In the genomic region with DNA sequence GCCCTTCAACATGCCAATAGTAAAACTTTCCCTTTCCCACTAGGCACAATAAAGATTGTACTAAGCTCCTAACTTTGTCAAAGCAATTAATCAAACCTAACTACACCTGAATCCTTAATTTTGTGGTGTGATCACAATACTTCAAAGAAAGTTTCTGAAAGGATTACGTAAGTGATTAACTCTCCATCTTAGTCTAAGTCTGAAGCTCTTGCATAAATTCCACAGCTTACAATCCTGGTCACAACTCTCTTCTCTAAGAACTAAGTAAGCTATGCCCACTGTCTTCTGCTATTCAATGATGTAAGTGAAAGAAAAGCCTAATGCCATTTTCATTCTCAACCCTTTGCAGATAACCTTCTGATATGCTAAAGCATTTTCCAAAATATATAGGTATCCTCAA, we compare ENCODE assay signal across 20 cellular contexts. TPM values are rescaled to one million over a fixed set of nuclear protein-coding genes. Genes with fewer than 3 reads are reported as not detected.
A peak's percentile ranks its signal among the peaks of the same experiment; 100 is the strongest.
DNase-seq lines count a peak whose midpoint lies in the region; ATAC-seq, FAIRE-seq and TF ChIP-seq lines count a peak whose summit lies in the region.
"Had no signal": no experiment of that assay in that cellular context is flagged by ENCODE, and none has a peak within 500 bp of the region (broad histone marks: within the 10 kb centered on the region; RNA-seq: fewer than 3 reads in every experiment).

No MANE protein-coding gene starts in this region.

- no peaks in the 10 kb centered on the region for H3K9me3 Mint-ChIP-seq in GM23338
- H3K9me3 Mint-ChIP-seq in memory B cell = no peaks in the 10 kb centered on the region
- no peaks in the 10 kb centered on the region for H3K9me3 Mint-ChIP-seq in activated T-helper 2 cell treated with anti-CD3 and anti-CD28 coated beads, Interferon-gamma antibody, Interleukin-2, Interleukin-4, amounts not matched to agents 10 μg/mL and 5 μg/mL and 100 μg/mL, durations not matched to agents 14 hours and 24 hours and 36 hours
- H3K9me3 Mint-ChIP-seq: CD4-positive, CD25-positive, alpha-beta regulatory T cell had no signal

- peaks cover 35% of the 10 kb centered on the region for H4K20me1 ChIP-seq in GM23338 (replicated peaks; ENCODE audit: insufficient read depth)

- H3K9me3 ChIP-seq in A549 (no peaks in the 10 kb centered on the region), mesenchymal stem cell (ENCODE audit: control insufficient read depth, low read length) (no peaks in the 10 kb centered on the region)
- H3K9me3 ChIP-seq: MG63 had no signal

- H3K4me3 ChIP-seq in A549 = no peak overlapping the region
- H3K4me3 ChIP-seq in GM23338 = no peak overlapping the region
- no peak overlapping the region for H3K4me3 ChIP-seq in mesenchymal stem cell (ENCODE audit: insufficient read depth in 1 of 2, low read depth in 1 of 2, low read length in 2 of 2)
- H3K4me3 ChIP-seq: MG63 had no signal

- H3K27ac ChIP-seq in A549 (no peak overlapping the region; a peak in 1 of 6 replicates), GM23338 (ENCODE audit: low read depth) (no peak overlapping the region), mesenchymal stem cell (ENCODE audit: low read length, poor library complexity, severe bottlenecking) (no peak overlapping the region)

- DNase-seq in A549 (ENCODE audit: low read depth in 1 of 2, low spot score in 1 of 2) = no peak
- DNase-seq in GM23338 (ENCODE audit: low spot score) = peak; percentile 42
- peak; percentile 26 for DNase-seq in amniotic epithelial cell (ENCODE audit: low read depth)
- DNase-seq in memory B cell (ENCODE audit: low spot score in 2 of 2) = no peak
- DNase-seq in mesenchymal stem cell = no peak
- DNase-seq in stimulated activated CD4-positive, alpha-beta T cell treated with anti-CD3 and anti-CD28 coated beads, Interleukin-4, amount 100 ng/mL, for 24 hours = no peak
- no peak for DNase-seq in activated T-helper 2 cell treated with anti-CD3 and anti-CD28 coated beads, Interferon-gamma antibody, Interleukin-2, Interleukin-4, amounts not matched to agents 10 μg/mL and 5 μg/mL and 100 μg/mL, durations not matched to agents 14 hours and 24 hours and 36 hours (ENCODE audit: low spot score)
- no peak for DNase-seq in NCI-H510A (lab: John Stamatoyannopoulos, UW)
- DNase-seq: CD4-positive, CD25-positive, alpha-beta regulatory T cell; DMS153; HCEC 1CT; MG63; NCI-H1092 treated with DMSO at 0.1 percent for 48 hours; NCI-H146; NCI-H2029; NCI-H345; NCI-H524 treated with DMSO at 0.1 percent for 48 hours; NCI-H82 had no signal

- FAIRE-seq in A549 (lab: Jason Lieb, UNC) = no peak
- FAIRE-seq: GM12891, RCC 7860 had no signal

- H2AK5ac ChIP-seq in mesenchymal stem cell (ENCODE audit: low read length, severe bottlenecking) = no peak overlapping the region

- H3K79me2 ChIP-seq in GM23338 (replicated peaks; ENCODE audit: insufficient read depth) = peaks cover 97% of the 10 kb centered on the region

- TF ChIP-seq CTCF in A549 (IDR thresholded peaks at IDR 0.05) = no peak
- TF ChIP-seq CTCF in GM23338 (conservative IDR thresholded peaks at IDR 0.05; ENCODE audit: low read depth in 2 of 2) = no peak

- H3K27me3 Mint-ChIP-seq in GM23338 (ENCODE audit: insufficient read depth, low read depth, poor library complexity) = peaks cover 2% of the 10 kb centered on the region
- H3K27me3 Mint-ChIP-seq in memory B cell = no peaks in the 10 kb centered on the region
- H3K27me3 Mint-ChIP-seq in activated T-helper 2 cell treated with anti-CD3 and anti-CD28 coated beads, Interferon-gamma antibody, Interleukin-2, Interleukin-4, amounts not matched to agents 10 μg/mL and 5 μg/mL and 100 μg/mL, durations not matched to agents 14 hours and 24 hours and 36 hours (ENCODE audit: low read depth) = no peaks in the 10 kb centered on the region
- H3K27me3 Mint-ChIP-seq: CD4-positive, CD25-positive, alpha-beta regulatory T cell had no signal

- H3K4me1 Mint-ChIP-seq in GM23338 = peaks cover 39% of the 10 kb centered on the region
- H3K4me1 Mint-ChIP-seq in memory B cell = peaks cover 27% of the 10 kb centered on the region
- peaks cover 43% of the 10 kb centered on the region for H3K4me1 Mint-ChIP-seq in activated T-helper 2 cell treated with anti-CD3 and anti-CD28 coated beads, Interferon-gamma antibody, Interleukin-2, Interleukin-4, amounts not matched to agents 10 μg/mL and 5 μg/mL and 100 μg/mL, durations not matched to agents 14 hours and 24 hours and 36 hours (ENCODE audit: low read depth)

- H3K27me3 ChIP-seq in GM23338 (ENCODE audit: insufficient read depth) (no peaks in the 10 kb centered on the region), mesenchymal stem cell (ENCODE audit: control insufficient read depth in 1 of 2, insufficient read depth in 1 of 2, low read length in 2 of 2) (no peaks in the 10 kb centered on the region)
- H3K27me3 ChIP-seq: MG63 had no signal

- no peak overlapping the region for H2BK15ac ChIP-seq in mesenchymal stem cell (ENCODE audit: low read depth, poor library complexity, severe bottlenecking)

- H3K9me2 ChIP-seq in GM23338 (ENCODE audit: insufficient read depth) = no peaks in the 10 kb centered on the region

- H3K23ac ChIP-seq in mesenchymal stem cell (ENCODE audit: low read length in 2 of 2) = no peak overlapping the region

- TF ChIP-seq RAD21 in A549 (conservative IDR thresholded peaks at IDR 0.05 in 1 of 2, IDR thresholded peaks at IDR 0.05 in 1 of 2) = no peak

- no peak overlapping the region for H3K27ac Mint-ChIP-seq in GM23338
- H3K27ac Mint-ChIP-seq in memory B cell = peak overlapping the region; percentile 32
- no peak overlapping the region for H3K27ac Mint-ChIP-seq in activated T-helper 2 cell treated with anti-CD3 and anti-CD28 coated beads, Interferon-gamma antibody, Interleukin-2, Interleukin-4, amounts not matched to agents 10 μg/mL and 5 μg/mL and 100 μg/mL, durations not matched to agents 14 hours and 24 hours and 36 hours
- H3K27ac Mint-ChIP-seq: CD4-positive, CD25-positive, alpha-beta regulatory T cell had no signal

- H3F3A ChIP-seq in GM23338 (replicated peaks; ENCODE audit: low read depth) = peaks cover 7% of the 10 kb centered on the region; the same call in 1 of the 2 replicates

- no peak overlapping the region for H3K14ac ChIP-seq in mesenchymal stem cell (ENCODE audit: low read length in 2 of 2)

- ATAC-seq in A549 (no peak), GM23338 (no peak), memory B cell (ENCODE audit: low read depth) (no peak)

- TF ChIP-seq EP300 in A549 (IDR thresholded peaks at IDR 0.05) = no peak

- intact Hi-C loops in activated T-helper 2 cell treated with anti-CD3 and anti-CD28 coated beads, Interferon-gamma antibody, Interleukin-2, Interleukin-4, amounts not matched to agents 10 μg/mL and 5 μg/mL and 100 μg/mL, durations not matched to agents 14 hours and 24 hours and 36 hours (cut with micrococcal nuclease) = loop anchor here (5.0 kb wide), 1 partner anchor 188 kb away; no protein-coding TSS in a partner anchor

- CTCF ChIA-PET in A549 (lab: Yijun Ruan, JAX) = interaction anchor here (1.4 to 1.5 kb wide), 2 partner anchors 15 to 156 kb away, joined by 4 to 6 read pairs; no protein-coding TSS in a partner anchor

- no peak for TF ChIP-seq POLR2A in A549 (IDR thresholded peaks at IDR 0.05; ENCODE audit: low read length)

- no peak overlapping the region for H2BK12ac ChIP-seq in mesenchymal stem cell (ENCODE audit: low read length in 2 of 2)

- peaks cover 2% of the 10 kb centered on the region for H3K79me1 ChIP-seq in mesenchymal stem cell (replicated peaks; ENCODE audit: low read length, poor library complexity, severe bottlenecking)

- H2BK120ac ChIP-seq in mesenchymal stem cell (ENCODE audit: low read depth, low read length) = no peak overlapping the region

- H3K4me2 ChIP-seq in A549 = peak overlapping the region; percentile 0; the same call in 1 of the 3 replicates
- peak overlapping the region; percentile 49; the same call in 1 of the 2 replicates for H3K4me2 ChIP-seq in GM23338
- no peak overlapping the region for H3K4me2 ChIP-seq in mesenchymal stem cell (ENCODE audit: low read length, poor library complexity, severe bottlenecking)

- H2AFZ ChIP-seq in GM23338 (no peak overlapping the region), mesenchymal stem cell (ENCODE audit: low read depth, low read length) (no peak overlapping the region)

- H4K8ac ChIP-seq in mesenchymal stem cell (ENCODE audit: low read length) = no peak overlapping the region

- 92% methylated on average over 1 of the region's 1 CpG for WGBS in A549 (ENCODE audit: missing lambda C conversion rate)
- no CpG with 5 or more reads among the region's 1 CpG for WGBS in mesenchymal stem cell

- H4K91ac ChIP-seq in mesenchymal stem cell (ENCODE audit: low read length) = no peak overlapping the region

- H2BK5ac ChIP-seq in mesenchymal stem cell (ENCODE audit: low read depth, low read length, poor library complexity, severe bottlenecking) = no peak overlapping the region

- H3K4me1 ChIP-seq in A549 (peaks cover 79% of the 10 kb centered on the region), GM23338 (ENCODE audit: insufficient read depth) (peaks cover 40% of the 10 kb centered on the region), mesenchymal stem cell (ENCODE audit: control insufficient read depth, insufficient read depth, low read depth, low read length) (peaks cover 9% of the 10 kb centered on the region)

- H3K36me3 ChIP-seq in GM23338 (ENCODE audit: insufficient read depth) = no peaks in the 10 kb centered on the region
- no peaks in the 10 kb centered on the region for H3K36me3 ChIP-seq in mesenchymal stem cell (ENCODE audit: control insufficient read depth in 1 of 2, insufficient read depth in 2 of 2, low read depth in 1 of 2, low read length in 2 of 2)
- H3K36me3 ChIP-seq: MG63 had no signal

- H3K36me3 Mint-ChIP-seq in GM23338 (ENCODE audit: low read depth) (no peaks in the 10 kb centered on the region), memory B cell (no peaks in the 10 kb centered on the region)
- H3K36me3 Mint-ChIP-seq in activated T-helper 2 cell treated with anti-CD3 and anti-CD28 coated beads, Interferon-gamma antibody, Interleukin-2, Interleukin-4, amounts not matched to agents 10 μg/mL and 5 μg/mL and 100 μg/mL, durations not matched to agents 14 hours and 24 hours and 36 hours (ENCODE audit: low read depth) = no peaks in the 10 kb centered on the region
- H3K36me3 Mint-ChIP-seq: CD4-positive, CD25-positive, alpha-beta regulatory T cell had no signal

- H3K4me3 Mint-ChIP-seq in GM23338 (no peak overlapping the region), memory B cell (no peak overlapping the region)
- no peak overlapping the region for H3K4me3 Mint-ChIP-seq in activated T-helper 2 cell treated with anti-CD3 and anti-CD28 coated beads, Interferon-gamma antibody, Interleukin-2, Interleukin-4, amounts not matched to agents 10 μg/mL and 5 μg/mL and 100 μg/mL, durations not matched to agents 14 hours and 24 hours and 36 hours (ENCODE audit: low read depth)

- H3K9ac ChIP-seq in mesenchymal stem cell (ENCODE audit: low read length) = no peak overlapping the region

- H3K4ac ChIP-seq in mesenchymal stem cell (ENCODE audit: low read depth in 1 of 2, low read length in 2 of 2) = no peak overlapping the region

- POLR2A ChIA-PET in A549 (lab: Yijun Ruan, JAX) = interaction anchor here (1.9 kb wide), 1 partner anchor 15 kb away, joined by 7 read pairs; a partner anchor contains a TSS

- H3K18ac ChIP-seq in mesenchymal stem cell (ENCODE audit: low read depth in 1 of 2, low read length in 2 of 2) = no peak overlapping the region

RNA-seq across cellular contexts. Expression of a gene that starts 15.4 kb away (rescaled TPM):
- 28.5 and 30.0 TPM in 2 replicates for polyA plus RNA-seq in A549 (2011; rRNA removed)
- polyA plus RNA-seq in A549 (2012; cell fraction: cytosol; rRNA removed) = 13.3 and 16.8 TPM in 2 replicates
- polyA plus RNA-seq in A549 (2012; cell fraction: nucleus; rRNA removed) = 16.9 and 26.7 TPM in 2 replicates
- 12.0 to 13.6 TPM (median 13.3 TPM) in 3 replicates for polyA plus RNA-seq in A549 (2017; fragmentation: RNase III; extraction: RNeasy Plus Mini Kit Qiagen cat#74134 plus additional on column Dnase treatment)
- polyA minus RNA-seq in A549 (2011; rRNA and poly(A)+ RNA removed) = 29.1 and 42.6 TPM in 2 replicates
- total RNA-seq in GM23338 (2014; rRNA removed; shearing (Covaris generic)) = 47.0 and 52.7 TPM in 2 replicates
- 35.1 and 42.0 TPM in 2 replicates for polyA plus RNA-seq in GM23338 (2016; fragmentation: Nextera tagmentation; extraction: Ambion mirVana)
- 12.5 TPM for polyA plus RNA-seq in mesenchymal stem cell (2013, experiment 1 of 2)
- polyA plus RNA-seq in mesenchymal stem cell (2013, experiment 2 of 2) = 14.0 TPM
- total RNA-seq in activated T-helper 2 cell treated with anti-CD3 and anti-CD28 coated beads, Interferon-gamma antibody, Interleukin-2, Interleukin-4, amounts not matched to agents 10 μg/mL and 5 μg/mL and 100 μg/mL, durations not matched to agents 14 hours and 24 hours and 36 hours = 16.2 and 17.0 TPM in 2 replicates

Comparison
In these comparisons a context has a peak if more than half of its experiments do, and no peak if none do; other contexts are left out.
1. DNase-seq: peak in GM23338 (single experiment) and amniotic epithelial cell (single experiment); none in A549 (0 of 2), memory B cell (0 of 2), mesenchymal stem cell (single experiment), stimulated activated CD4-positive, alpha-beta T cell treated with anti-CD3 and anti-CD28 coated beads, Interleukin-4, amount 100 ng/mL, for 24 hours (single experiment), activated T-helper 2 cell treated with anti-CD3 and anti-CD28 coated beads, Interferon-gamma antibody, Interleukin-2, Interleukin-4, amounts not matched to agents 10 μg/mL and 5 μg/mL and 100 μg/mL, durations not matched to agents 14 hours and 24 hours and 36 hours (single experiment) and NCI-H510A (single experiment).